ENCODE assay signal across 9 cellular contexts in the genomic region with DNA sequence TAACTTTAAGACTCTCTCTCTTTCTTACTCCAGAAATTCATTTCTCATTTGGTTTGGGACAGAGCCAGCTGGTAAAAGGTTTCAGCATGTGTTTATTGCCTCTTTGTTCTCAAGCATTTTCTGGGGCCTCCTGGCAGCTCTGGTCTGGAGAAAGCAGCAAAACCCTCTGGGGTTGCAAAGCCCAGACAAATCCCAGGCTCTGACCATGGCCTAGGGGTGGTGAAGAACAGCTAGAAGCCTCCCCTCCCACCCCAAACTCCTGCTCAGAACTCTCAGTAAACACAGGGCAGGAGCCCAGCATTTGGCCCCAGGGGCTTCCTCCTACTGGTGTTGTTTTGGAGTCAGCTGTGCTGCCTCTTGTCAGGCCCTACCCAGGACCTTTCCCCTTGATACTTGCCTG.
A peak's percentile ranks its signal among the peaks of the same experiment; 100 is the strongest.
DNase-seq lines count a peak whose midpoint lies in the region; ATAC-seq and TF ChIP-seq lines count a peak whose summit lies in the region.
"Had no signal": no experiment of that assay in that cellular context is flagged by ENCODE, and none has a peak within 500 bp of the region (broad histone marks: within the 10 kb centered on the region; RNA-seq: fewer than 3 reads in every experiment).

No MANE protein-coding gene starts in this region.

- H2AFZ ChIP-seq in Loucy (ENCODE audit: low read length) (peak overlapping the region; percentile 57; the same call in 1 of the 2 replicates), mesenchymal stem cell (ENCODE audit: low read depth, low read length) (no peak overlapping the region)

- H3K27ac Mint-ChIP-seq in type B pancreatic cell = peak overlapping the region; percentile 43
- H3K27ac Mint-ChIP-seq in T-helper 17 cell = no peak overlapping the region

- H3K4ac ChIP-seq in mesenchymal stem cell (ENCODE audit: low read depth in 1 of 2, low read length in 2 of 2) = peak overlapping the region; percentile 3 to 71

- H3K36me3 Mint-ChIP-seq in type B pancreatic cell (no peaks in the 10 kb centered on the region), T-helper 17 cell (ENCODE audit: low read depth) (no peaks in the 10 kb centered on the region)

- no peaks in the 10 kb centered on the region for H3K79me1 ChIP-seq in mesenchymal stem cell (replicated peaks; ENCODE audit: low read length, poor library complexity, severe bottlenecking)

- H4K20me1 ChIP-seq in Loucy (ENCODE audit: insufficient read depth, low read length, poor library complexity, severe bottlenecking) = no peaks in the 10 kb centered on the region

- H3K4me1 Mint-ChIP-seq in type B pancreatic cell (ENCODE audit: unreplicated experiment) (peaks cover 8% of the 10 kb centered on the region), T-helper 17 cell (no peaks in the 10 kb centered on the region)

- H3K27me3 Mint-ChIP-seq in type B pancreatic cell = no peaks in the 10 kb centered on the region
- H3K27me3 Mint-ChIP-seq in T-helper 17 cell = no peaks in the 10 kb centered on the region

- H3K27me3 ChIP-seq in Loucy (ENCODE audit: insufficient read depth, low read length, poor library complexity, severe bottlenecking) = no peaks in the 10 kb centered on the region
- H3K27me3 ChIP-seq in colonic mucosa = no peaks in the 10 kb centered on the region
- no peaks in the 10 kb centered on the region for H3K27me3 ChIP-seq in mesenchymal stem cell (ENCODE audit: control insufficient read depth in 1 of 2, insufficient read depth in 1 of 2, low read length in 2 of 2)
- H3K27me3 ChIP-seq in HAP-1 (ENCODE audit: low read depth) = no peaks in the 10 kb centered on the region

- H3K9me3 Mint-ChIP-seq in type B pancreatic cell = no peaks in the 10 kb centered on the region

- H2BK5ac ChIP-seq in mesenchymal stem cell (ENCODE audit: low read depth, low read length, poor library complexity, severe bottlenecking) = no peak overlapping the region

- peak overlapping the region; percentile 8 for H2BK120ac ChIP-seq in mesenchymal stem cell (ENCODE audit: low read depth, low read length)

- peak overlapping the region in 1 of 2 experiments; percentile 89 for H3K23ac ChIP-seq in mesenchymal stem cell (ENCODE audit: low read length in 2 of 2)

- H3K9me3 ChIP-seq in Loucy (ENCODE audit: insufficient read depth, low read depth, low read length) (no peaks in the 10 kb centered on the region), colonic mucosa (no peaks in the 10 kb centered on the region), mesenchymal stem cell (ENCODE audit: control insufficient read depth, low read length) (no peaks in the 10 kb centered on the region), T-helper 17 cell (ENCODE audit: control insufficient read depth, low read length, poor library complexity, severe bottlenecking) (no peaks in the 10 kb centered on the region), HAP-1 (no peaks in the 10 kb centered on the region)

- no peak overlapping the region for H2AK5ac ChIP-seq in mesenchymal stem cell (ENCODE audit: low read length, severe bottlenecking)

- H3K4me3 Mint-ChIP-seq in type B pancreatic cell (no peak overlapping the region), T-helper 17 cell (no peak overlapping the region)

- peak overlapping the region; percentile 70 for H4K8ac ChIP-seq in mesenchymal stem cell (ENCODE audit: low read length)

- H3K4me3 ChIP-seq in Loucy (ENCODE audit: low read length, poor library complexity, severe bottlenecking) = no peak overlapping the region
- H3K4me3 ChIP-seq in colonic mucosa = no peak overlapping the region
- no peak overlapping the region for H3K4me3 ChIP-seq in mesenchymal stem cell (ENCODE audit: insufficient read depth in 1 of 2, low read depth in 1 of 2, low read length in 2 of 2)
- no peak overlapping the region for H3K4me3 ChIP-seq in HAP-1

- in situ Hi-C loops in HAP-1 (cut with MboI; ENCODE audit: low sequenced_read_pairs) = no loop called here

- H2BK15ac ChIP-seq in mesenchymal stem cell (ENCODE audit: low read depth, poor library complexity, severe bottlenecking) = no peak overlapping the region

- intact Hi-C loops in colonic mucosa (cut with DNase I) = no loop called here

- H3K27ac ChIP-seq in colonic mucosa (no peak overlapping the region), mesenchymal stem cell (ENCODE audit: low read length, poor library complexity, severe bottlenecking) (no peak overlapping the region)

- H3K79me2 ChIP-seq in Loucy (ENCODE audit: insufficient read depth, low read length) = no peaks in the 10 kb centered on the region

- H3F3A ChIP-seq in Loucy (ENCODE audit: low read depth) = no peaks in the 10 kb centered on the region

- H3K4me1 ChIP-seq in Loucy (ENCODE audit: insufficient read depth, low read length, poor library complexity, severe bottlenecking) = peaks cover 8% of the 10 kb centered on the region
- H3K4me1 ChIP-seq in colonic mucosa = no peaks in the 10 kb centered on the region
- H3K4me1 ChIP-seq in mesenchymal stem cell (ENCODE audit: control insufficient read depth, insufficient read depth, low read depth, low read length) = peaks cover 4% of the 10 kb centered on the region
- H3K4me1 ChIP-seq in HAP-1 = no peaks in the 10 kb centered on the region

- ATAC-seq in T-helper 17 cell = no peak
- ATAC-seq in HG02763 (IDR thresholded peaks at IDR 0.05; ENCODE audit: unreplicated experiment) = no peak

- peak overlapping the region; percentile 55 for H4K91ac ChIP-seq in mesenchymal stem cell (ENCODE audit: low read length)

- no peak overlapping the region for H3K9ac ChIP-seq in Loucy (ENCODE audit: low read depth, low read length, poor library complexity, severe bottlenecking)
- peak overlapping the region; percentile 20 to 48 for H3K9ac ChIP-seq in colonic mucosa (ENCODE audit: low read depth in 2 of 2, low read length in 2 of 2)
- H3K9ac ChIP-seq in mesenchymal stem cell (ENCODE audit: low read length) = peak overlapping the region; percentile 34

- no peak for TF ChIP-seq CTCF in Loucy (conservative IDR thresholded peaks at IDR 0.05; ENCODE audit: low read length)
- TF ChIP-seq CTCF in colonic mucosa (IDR thresholded peaks at IDR 0.05) = no peak
- TF ChIP-seq CTCF in type B pancreatic cell (conservative IDR thresholded peaks at IDR 0.05) = no peak

- H3K9me2 ChIP-seq in Loucy (replicated peaks; ENCODE audit: low read depth, low read length) = no peaks in the 10 kb centered on the region

- peak overlapping the region; percentile 72 to 88 for H3K18ac ChIP-seq in mesenchymal stem cell (ENCODE audit: low read depth in 1 of 2, low read length in 2 of 2)

- H3K14ac ChIP-seq in mesenchymal stem cell (ENCODE audit: low read length in 2 of 2) = peak overlapping the region in 1 of 2 experiments; percentile 61

- peak overlapping the region; percentile 84 to 91 for H2BK12ac ChIP-seq in mesenchymal stem cell (ENCODE audit: low read length in 2 of 2)

- H3K4me2 ChIP-seq in Loucy (ENCODE audit: low read depth, low read length, poor library complexity, severe bottlenecking) (no peak overlapping the region), mesenchymal stem cell (ENCODE audit: low read length, poor library complexity, severe bottlenecking) (no peak overlapping the region)

- no peaks in the 10 kb centered on the region for H3K36me3 ChIP-seq in Loucy (ENCODE audit: insufficient read depth, low read length)
- H3K36me3 ChIP-seq in colonic mucosa = no peaks in the 10 kb centered on the region
- no peaks in the 10 kb centered on the region for H3K36me3 ChIP-seq in mesenchymal stem cell (ENCODE audit: control insufficient read depth in 1 of 2, insufficient read depth in 2 of 2, low read depth in 1 of 2, low read length in 2 of 2)
- H3K36me3 ChIP-seq in HAP-1 (replicated peaks) = no peaks in the 10 kb centered on the region

- DNase-seq in colonic mucosa (peak; percentile 36), mesenchymal stem cell (peak; percentile 70), type B pancreatic cell (ENCODE audit: extremely low spot score, unreplicated experiment) (no peak), T-helper 17 cell (no peak), HAP-1 (ENCODE audit: low spot score in 2 of 2) (no peak)
- no peak for DNase-seq in activated CD8-positive, alpha-beta memory T cell treated with anti-CD3 and anti-CD28 coated beads, Interleukin-2, amount 50 U/mL, for 48 hours
- DNase-seq: SIG-M5 had no signal

Comparison
In these comparisons a context has a peak if more than half of its experiments do, and no peak if none do; other contexts are left out.
1. DNase-seq: peak in colonic mucosa (single experiment) and mesenchymal stem cell (single experiment); none in type B pancreatic cell (single experiment), T-helper 17 cell (0 of 3), HAP-1 (0 of 2) and activated CD8-positive, alpha-beta memory T cell treated with anti-CD3 and anti-CD28 coated beads, Interleukin-2, amount 50 U/mL, for 48 hours (single experiment).